Comparison of ENCODE assay signal across 34 cellular contexts in genomic region chr11:71486320-71486719, GRCh38. TPM values are rescaled to one million over a fixed set of nuclear protein-coding genes. Genes with fewer than 3 reads are reported as not detected.
"Had no signal": no experiment of that assay in that cellular context is flagged by ENCODE, and none has a peak within 500 bp of the region (broad histone marks: within the 10 kb centered on the region; RNA-seq: fewer than 3 reads in every experiment).

No MANE protein-coding gene starts in this region.

- H3K9ac ChIP-seq: parathyroid adenoma had no signal

- H3K4me3 ChIP-seq: ascending aorta, heart left ventricle, right atrium auricular region, testis, transverse colon had no signal

- ATAC-seq: activated CD8-positive, alpha-beta memory T cell treated with anti-CD3 and anti-CD28 coated beads, Interleukin-2, amount 10 ng/mL, durations not matched to agents 7 days and 5 days; activated CD8-positive, alpha-beta T cell treated with anti-CD3 and anti-CD28 coated beads for 36 hours; effector memory CD8-positive, alpha-beta T cell; heart left ventricle; left colon; SK-N-SH treated with all-trans-retinoic acid at 6 μM for 48 hours; WTC11 had no signal

- H3K27ac ChIP-seq: ascending aorta, heart left ventricle, parathyroid adenoma, right atrium auricular region, testis, transverse colon had no signal

- H3K27ac Mint-ChIP-seq: activated CD4-positive, alpha-beta T cell treated with anti-CD3 and anti-CD28 coated beads, Interleukin-2, amount 10 ng/mL, durations not matched to agents 7 days and 5 days; activated CD8-positive, alpha-beta memory T cell treated with anti-CD3 and anti-CD28 coated beads, Interleukin-2, amount 10 ng/mL, durations not matched to agents 7 days and 5 days; activated CD8-positive, alpha-beta T cell treated with anti-CD3 and anti-CD28 coated beads for 36 hours; activated naive CD8-positive, alpha-beta T cell treated with anti-CD3 and anti-CD28 coated beads, Interleukin-2, amount 10 ng/mL, durations not matched to agents 7 days and 5 days; immature natural killer cell; mesothelial cell of epicardium; nephron progenitor cell; WTC11 had no signal

- H3K9me3 Mint-ChIP-seq: activated CD4-positive, alpha-beta T cell treated with anti-CD3 and anti-CD28 coated beads, Interleukin-2, amount 10 ng/mL, durations not matched to agents 7 days and 5 days; activated CD8-positive, alpha-beta T cell treated with anti-CD3 and anti-CD28 coated beads for 36 hours; activated naive CD8-positive, alpha-beta T cell treated with anti-CD3 and anti-CD28 coated beads, Interleukin-2, amount 10 ng/mL, durations not matched to agents 7 days and 5 days; effector memory CD8-positive, alpha-beta T cell; immature natural killer cell; mesothelial cell of epicardium; naive B cell; nephron progenitor cell had no signal

- H3K4me1 ChIP-seq: ascending aorta, parathyroid adenoma, transverse colon had no signal

- DNase-seq: activated CD4-positive, alpha-beta T cell treated with anti-CD3 and anti-CD28 coated beads for 1 hour; activated CD4-positive, alpha-beta T cell treated with anti-CD3 and anti-CD28 coated beads, Interleukin-2, amount 10 ng/mL, durations not matched to agents 7 days and 5 days; activated CD8-positive, alpha-beta memory T cell treated with anti-CD3 and anti-CD28 coated beads, Interleukin-2, amount 10 ng/mL, durations not matched to agents 7 days and 5 days; activated CD8-positive, alpha-beta T cell treated with anti-CD3 and anti-CD28 coated beads for 36 hours; activated naive CD8-positive, alpha-beta T cell treated with anti-CD3 and anti-CD28 coated beads, Interleukin-2, amount 10 ng/mL, durations not matched to agents 7 days and 5 days; caudate nucleus; cortex of kidney; effector memory CD8-positive, alpha-beta T cell; heart left ventricle; hypothalamus; immature natural killer cell; kidney; left colon; mammary epithelial cell; naive B cell; nephron progenitor cell; nucleus accumbens; stimulated activated CD4-positive, alpha-beta T cell treated with anti-CD3 and anti-CD28 coated beads, Interleukin-2, amount 100 ng/mL, for 48 hours; stimulated activated naive CD4-positive, alpha-beta T cell treated with Interleukin-2 at 50 U/mL for 16 hours; T-helper 2 cell; testis; transverse colon had no signal

- H2AFZ ChIP-seq: parathyroid adenoma had no signal

- H3K9me3 ChIP-seq: ascending aorta, heart left ventricle, right atrium auricular region, testis, transverse colon had no signal

- H3K27me3 ChIP-seq: ascending aorta, heart left ventricle, right atrium auricular region, testis, transverse colon had no signal

RNA-seq across cellular contexts. Expression of gene KRTAP5-7, which starts 40.7 kb away (rescaled TPM):
- total RNA-seq: activated CD8-positive, alpha-beta memory T cell treated with anti-CD3 and anti-CD28 coated beads, Interleukin-2, amount 10 ng/mL, durations not matched to agents 7 days and 5 days; activated CD8-positive, alpha-beta T cell treated with anti-CD3 and anti-CD28 coated beads for 36 hours; activated naive CD8-positive, alpha-beta T cell treated with anti-CD3 and anti-CD28 coated beads, Interleukin-2, amount 10 ng/mL, durations not matched to agents 7 days and 5 days; ascending aorta; chondrocyte; endothelial cell of umbilical vein; fibroblast of villous mesenchyme; heart left ventricle; mammary epithelial cell; pulmonary artery endothelial cell; right atrium auricular region had no signal
- polyA plus RNA-seq: fibroblast of lung, heart left ventricle, immature natural killer cell, liver, mammary epithelial cell had no signal

RNA-seq across cellular contexts. Expression of gene KRTAP5-8, which starts 51.5 kb away (rescaled TPM):
- total RNA-seq: activated CD8-positive, alpha-beta memory T cell treated with anti-CD3 and anti-CD28 coated beads, Interleukin-2, amount 10 ng/mL, durations not matched to agents 7 days and 5 days; activated CD8-positive, alpha-beta T cell treated with anti-CD3 and anti-CD28 coated beads for 36 hours; activated naive CD8-positive, alpha-beta T cell treated with anti-CD3 and anti-CD28 coated beads, Interleukin-2, amount 10 ng/mL, durations not matched to agents 7 days and 5 days; ascending aorta; chondrocyte; endothelial cell of umbilical vein; fibroblast of lung; fibroblast of villous mesenchyme; heart left ventricle; liver; mammary epithelial cell; pulmonary artery endothelial cell; right atrium auricular region; WTC11 had no signal
- polyA plus RNA-seq: fibroblast of lung, immature natural killer cell, liver, mammary epithelial cell had no signal
